ENCODE assay signal across 1 cellular context in the genomic region with DNA sequence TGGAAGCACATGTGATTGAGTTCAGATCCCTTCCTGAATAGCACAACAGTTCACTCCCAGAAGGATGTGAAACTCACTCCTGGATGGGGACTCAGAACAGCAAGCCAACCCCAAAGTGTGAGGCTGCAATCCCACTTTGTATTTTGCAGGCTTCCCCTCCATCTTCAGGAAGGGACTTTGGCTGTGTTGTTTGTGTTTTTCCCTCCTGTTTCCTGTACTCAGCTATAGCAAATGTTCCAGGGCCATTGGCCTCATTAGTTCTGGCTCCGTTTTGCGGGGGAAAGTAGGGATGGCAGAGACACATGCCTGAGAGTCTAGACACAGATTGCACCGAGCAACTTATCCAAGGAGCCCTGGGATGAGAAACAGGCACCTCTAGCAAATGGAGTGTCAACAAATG.
TF ChIP-seq lines count a peak whose summit lies in the region.

No MANE protein-coding gene starts in this region.

TF ChIP-seq in WTC11, 78 proteins besides CTCF, POLR2A, EP300 and RAD21 (continued from another document):
- TF ChIP-seq E2F4 (CRISPR knock-in tag; IDR thresholded peaks at IDR 0.05; ENCODE audit: borderline replicate concordance, low read depth) (no peak), NR3C1 (CRISPR knock-in tag; conservative IDR thresholded peaks at IDR 0.05; ENCODE audit: low read depth) (no peak), USF2 (CRISPR knock-in tag; IDR thresholded peaks at IDR 0.05) (no peak), ZNF317 (CRISPR knock-in tag; IDR thresholded peaks at IDR 0.05; ENCODE audit: borderline replicate concordance, low read depth) (no peak), ZNF138 (CRISPR knock-in tag; conservative IDR thresholded peaks at IDR 0.05) (no peak), KAT7 (CRISPR knock-in tag; IDR thresholded peaks at IDR 0.05; ENCODE audit: borderline replicate concordance) (no peak), NR2C2 (CRISPR knock-in tag; IDR thresholded peaks at IDR 0.05) (no peak), ZNF396 (CRISPR knock-in tag; IDR thresholded peaks at IDR 0.05; ENCODE audit: borderline replicate concordance) (no peak), NR1H2 (CRISPR knock-in tag; IDR thresholded peaks at IDR 0.05) (no peak), FOXJ3 (CRISPR knock-in tag; IDR thresholded peaks at IDR 0.05; ENCODE audit: borderline replicate concordance) (no peak), NFE2L1 (CRISPR knock-in tag; IDR thresholded peaks at IDR 0.05) (no peak), TEAD1 (CRISPR knock-in tag; IDR thresholded peaks at IDR 0.05) (no peak), ESRRA (CRISPR knock-in tag; IDR thresholded peaks at IDR 0.05; ENCODE audit: borderline replicate concordance) (no peak)
- TF ChIP-seq, protein P1, sequence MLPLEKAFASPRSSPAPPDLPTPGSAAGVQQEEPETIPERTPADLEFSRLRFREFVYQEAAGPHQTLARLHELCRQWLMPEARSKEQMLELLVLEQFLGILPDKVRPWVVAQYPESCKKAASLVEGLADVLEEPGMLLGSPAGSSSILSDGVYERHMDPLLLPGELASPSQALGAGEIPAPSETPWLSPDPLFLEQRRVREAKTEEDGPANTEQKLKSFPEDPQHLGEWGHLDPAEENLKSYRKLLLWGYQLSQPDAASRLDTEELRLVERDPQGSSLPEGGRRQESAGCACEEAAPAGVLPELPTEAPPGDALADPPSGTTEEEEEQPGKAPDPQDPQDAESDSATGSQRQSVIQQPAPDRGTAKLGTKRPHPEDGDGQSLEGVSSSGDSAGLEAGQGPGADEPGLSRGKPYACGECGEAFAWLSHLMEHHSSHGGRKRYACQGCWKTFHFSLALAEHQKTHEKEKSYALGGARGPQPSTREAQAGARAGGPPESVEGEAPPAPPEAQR (CRISPR knock-in tag; IDR thresholded peaks at IDR 0.05): no peak
